ENCODE assay signal across 1 cellular context in the genomic region with DNA sequence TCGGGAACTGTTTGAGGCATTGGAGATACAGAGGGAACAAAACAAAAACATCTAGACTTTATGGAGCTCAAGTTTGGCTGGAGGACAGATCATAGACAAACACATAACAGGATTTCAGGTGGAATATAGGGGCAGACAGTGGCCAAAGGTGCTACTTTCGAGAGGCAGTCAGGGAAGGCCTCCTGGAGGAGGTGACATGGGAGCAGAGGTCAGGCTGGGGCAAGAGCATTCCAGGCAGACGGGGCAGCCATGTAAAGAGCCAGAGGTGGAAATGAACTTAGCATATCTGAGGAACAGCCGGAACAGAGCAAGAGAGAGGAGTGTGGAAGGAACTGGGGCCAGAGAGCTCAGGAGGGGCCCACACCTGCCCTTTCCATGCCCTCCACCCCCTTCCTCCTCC.
A peak's percentile ranks its signal among the peaks of the same experiment; 100 is the strongest.
TF ChIP-seq lines count a peak whose summit lies in the region.

No MANE protein-coding gene starts in this region.

TF ChIP-seq in K562, 482 proteins besides CTCF, POLR2A, EP300 and RAD21:
- TF ChIP-seq ZNF57 (CRISPR knock-in tag; IDR thresholded peaks at IDR 0.05) (no peak), RNF2 (IDR thresholded peaks at IDR 0.05) (no peak), BCOR (IDR thresholded peaks at IDR 0.05) (0 out of 2 replicates have a peak, but pooled peaks have one; percentile 22), HDAC6 (IDR thresholded peaks at IDR 0.05; ENCODE audit: low read depth, low read length) (no peak), NFE2L1 (tag; IDR thresholded peaks at IDR 0.05; ENCODE audit: borderline replicate concordance, low read depth) (no peak), ZFP36 (IDR thresholded peaks at IDR 0.05; ENCODE audit: low read depth, low read length, partially characterized antibody) (peak; percentile 98), ZNF436 (CRISPR knock-in tag; IDR thresholded peaks at IDR 0.05) (peak; percentile 71), ILK (tag; IDR thresholded peaks at IDR 0.05; ENCODE audit: borderline replicate concordance, low read depth) (no peak), ZNF384 (IDR thresholded peaks at IDR 0.05; ENCODE audit: low read depth, low read length) (no peak)
- TF ChIP-seq, protein P1, sequence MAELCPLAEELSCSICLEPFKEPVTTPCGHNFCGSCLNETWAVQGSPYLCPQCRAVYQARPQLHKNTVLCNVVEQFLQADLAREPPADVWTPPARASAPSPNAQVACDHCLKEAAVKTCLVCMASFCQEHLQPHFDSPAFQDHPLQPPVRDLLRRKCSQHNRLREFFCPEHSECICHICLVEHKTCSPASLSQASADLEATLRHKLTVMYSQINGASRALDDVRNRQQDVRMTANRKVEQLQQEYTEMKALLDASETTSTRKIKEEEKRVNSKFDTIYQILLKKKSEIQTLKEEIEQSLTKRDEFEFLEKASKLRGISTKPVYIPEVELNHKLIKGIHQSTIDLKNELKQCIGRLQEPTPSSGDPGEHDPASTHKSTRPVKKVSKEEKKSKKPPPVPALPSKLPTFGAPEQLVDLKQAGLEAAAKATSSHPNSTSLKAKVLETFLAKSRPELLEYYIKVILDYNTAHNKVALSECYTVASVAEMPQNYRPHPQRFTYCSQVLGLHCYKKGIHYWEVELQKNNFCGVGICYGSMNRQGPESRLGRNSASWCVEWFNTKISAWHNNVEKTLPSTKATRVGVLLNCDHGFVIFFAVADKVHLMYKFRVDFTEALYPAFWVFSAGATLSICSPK (IDR thresholded peaks at IDR 0.05; ENCODE audit: borderline replicate concordance): no peak
